Comparison of ENCODE assay signal across 1 cellular context in genomic region chr20:59010321-59010994, GRCh38.
TF ChIP-seq lines count a peak whose summit lies in the region.

No MANE protein-coding gene starts in this region.

TF ChIP-seq in HepG2, 621 proteins besides CTCF, POLR2A, EP300 and RAD21 (continued from another document and continues in another):
- no peak for TF ChIP-seq PRDM4 (CRISPR knock-in tag; IDR thresholded peaks at IDR 0.05; ENCODE audit: borderline replicate concordance)
- no peak for TF ChIP-seq ZNF770 (CRISPR knock-in tag; IDR thresholded peaks at IDR 0.05)
- TF ChIP-seq AHR (CRISPR knock-in tag; IDR thresholded peaks at IDR 0.05): no peak
- TF ChIP-seq REPIN1 (CRISPR knock-in tag; IDR thresholded peaks at IDR 0.05; ENCODE audit: borderline replicate concordance, low read depth): no peak
- TF ChIP-seq GATAD1 (CRISPR knock-in tag; IDR thresholded peaks at IDR 0.05): 0 out of 2 replicates have a peak, but pooled peaks have one; percentile 17
- TF ChIP-seq ZNF562 (CRISPR knock-in tag; IDR thresholded peaks at IDR 0.05; ENCODE audit: borderline replicate concordance): no peak
- no peak for TF ChIP-seq MIER2 (CRISPR knock-in tag; IDR thresholded peaks at IDR 0.05)
- no peak for TF ChIP-seq PLRG1 (conservative IDR thresholded peaks at IDR 0.05)
- no peak for TF ChIP-seq TOPORS (CRISPR knock-in tag; IDR thresholded peaks at IDR 0.05)
- TF ChIP-seq KDM6A (CRISPR knock-in tag; IDR thresholded peaks at IDR 0.05; ENCODE audit: low read depth): no peak
- TF ChIP-seq KDM4B (CRISPR knock-in tag; IDR thresholded peaks at IDR 0.05): no peak
- TF ChIP-seq FOXO1 (CRISPR knock-in tag; IDR thresholded peaks at IDR 0.05): peak; percentile 27; the same call in 1 of the 2 replicates
- TF ChIP-seq TARDBP (CRISPR knock-in tag; IDR thresholded peaks at IDR 0.05): peak; percentile 44; the same call in 1 of the 2 replicates
- no peak for TF ChIP-seq ATF2 (CRISPR knock-in tag; IDR thresholded peaks at IDR 0.05)
- no peak for TF ChIP-seq SRSF4 (IDR thresholded peaks at IDR 0.05; ENCODE audit: low read depth, low read length, poor library complexity, severe bottlenecking)
- peak; percentile 52; the same call in 1 of the 2 replicates for TF ChIP-seq ZNF337 (CRISPR knock-in tag; IDR thresholded peaks at IDR 0.05; ENCODE audit: borderline replicate concordance, low read depth)
- no peak for TF ChIP-seq ZNF749 (CRISPR knock-in tag; IDR thresholded peaks at IDR 0.05; ENCODE audit: borderline replicate concordance)
- no peak for TF ChIP-seq FOXP4 (CRISPR knock-in tag; IDR thresholded peaks at IDR 0.05)
- TF ChIP-seq MNT (IDR thresholded peaks at IDR 0.05): no peak
- no peak for TF ChIP-seq FLYWCH1 (CRISPR knock-in tag; IDR thresholded peaks at IDR 0.05)
- TF ChIP-seq HOXA9 (CRISPR knock-in tag; IDR thresholded peaks at IDR 0.05; ENCODE audit: borderline replicate concordance): no peak
- TF ChIP-seq STAT5B (CRISPR knock-in tag; IDR thresholded peaks at IDR 0.05): no peak
- peak; percentile 96 for TF ChIP-seq ZNF362 (CRISPR knock-in tag; IDR thresholded peaks at IDR 0.05; ENCODE audit: borderline replicate concordance)
- TF ChIP-seq MZF1 (CRISPR knock-in tag; IDR thresholded peaks at IDR 0.05; ENCODE audit: borderline replicate concordance): no peak
- no peak for TF ChIP-seq ZNF326 (CRISPR knock-in tag; IDR thresholded peaks at IDR 0.05; ENCODE audit: borderline replicate concordance)
- no peak for TF ChIP-seq ZMAT5 (CRISPR knock-in tag; IDR thresholded peaks at IDR 0.05; ENCODE audit: borderline replicate concordance, low read depth)
- TF ChIP-seq PAX8 (CRISPR knock-in tag; IDR thresholded peaks at IDR 0.05; ENCODE audit: borderline replicate concordance): no peak
- TF ChIP-seq ZNF678 (CRISPR knock-in tag; IDR thresholded peaks at IDR 0.05): no peak
- TF ChIP-seq ZSCAN25 (CRISPR knock-in tag; IDR thresholded peaks at IDR 0.05): peak; percentile 49; the same call in 1 of the 2 replicates
- no peak for TF ChIP-seq ISX (CRISPR knock-in tag; conservative IDR thresholded peaks at IDR 0.05)
- no peak for TF ChIP-seq ZNF121 (CRISPR knock-in tag; IDR thresholded peaks at IDR 0.05)
- TF ChIP-seq, protein P1, sequence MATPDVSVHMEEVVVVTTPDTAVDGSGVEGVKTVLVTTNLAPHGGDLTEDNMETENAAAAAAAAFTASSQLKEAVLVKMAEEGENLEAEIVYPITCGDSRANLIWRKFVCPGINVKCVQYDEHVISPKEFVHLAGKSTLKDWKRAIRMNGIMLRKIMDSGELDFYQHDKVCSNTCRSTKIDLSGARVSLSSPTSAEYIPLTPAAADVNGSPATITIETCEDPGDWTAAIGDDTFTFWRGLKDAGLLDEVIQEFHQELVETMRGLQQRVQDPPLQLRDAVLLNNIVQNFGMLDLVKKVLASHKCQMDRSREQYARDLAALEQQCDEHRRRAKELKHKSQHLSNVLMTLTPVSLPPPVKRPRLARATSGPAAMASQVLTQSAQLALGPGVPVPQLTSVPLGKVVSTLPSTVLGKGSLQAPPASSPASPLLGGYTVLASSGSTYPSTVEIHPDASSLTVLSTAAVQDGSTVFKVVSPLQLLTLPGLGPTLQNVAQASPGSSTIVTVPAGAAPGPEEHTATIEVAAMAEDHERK (CRISPR knock-in tag; IDR thresholded peaks at IDR 0.05; ENCODE audit: low read depth): no peak
- no peak for TF ChIP-seq HMGA1 (CRISPR knock-in tag; conservative IDR thresholded peaks at IDR 0.05)
- no peak for TF ChIP-seq ZNF646 (CRISPR knock-in tag; IDR thresholded peaks at IDR 0.05)
- no peak for TF ChIP-seq NFATC3 (CRISPR knock-in tag; IDR thresholded peaks at IDR 0.05)
- TF ChIP-seq, protein P2, sequence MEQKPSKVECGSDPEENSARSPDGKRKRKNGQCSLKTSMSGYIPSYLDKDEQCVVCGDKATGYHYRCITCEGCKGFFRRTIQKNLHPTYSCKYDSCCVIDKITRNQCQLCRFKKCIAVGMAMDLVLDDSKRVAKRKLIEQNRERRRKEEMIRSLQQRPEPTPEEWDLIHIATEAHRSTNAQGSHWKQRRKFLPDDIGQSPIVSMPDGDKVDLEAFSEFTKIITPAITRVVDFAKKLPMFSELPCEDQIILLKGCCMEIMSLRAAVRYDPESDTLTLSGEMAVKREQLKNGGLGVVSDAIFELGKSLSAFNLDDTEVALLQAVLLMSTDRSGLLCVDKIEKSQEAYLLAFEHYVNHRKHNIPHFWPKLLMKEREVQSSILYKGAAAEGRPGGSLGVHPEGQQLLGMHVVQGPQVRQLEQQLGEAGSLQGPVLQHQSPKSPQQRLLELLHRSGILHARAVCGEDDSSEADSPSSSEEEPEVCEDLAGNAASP (CRISPR knock-in tag; IDR thresholded peaks at IDR 0.05; ENCODE audit: borderline replicate concordance): no peak
- TF ChIP-seq THAP11 (CRISPR knock-in tag; IDR thresholded peaks at IDR 0.05): peak; percentile 34; the same call in 1 of the 2 replicates
- no peak for TF ChIP-seq CBX5 (CRISPR knock-in tag; IDR thresholded peaks at IDR 0.05; ENCODE audit: borderline replicate concordance)
- no peak for TF ChIP-seq MBNL3 (CRISPR knock-in tag; conservative IDR thresholded peaks at IDR 0.05)
- TF ChIP-seq YY1 (IDR thresholded peaks at IDR 0.05; ENCODE audit: insufficient read depth, insufficient replicate concordance, low read depth, low read length): no peak
- peak; percentile 50 for TF ChIP-seq XRCC5 (optimal IDR thresholded peaks at IDR 0.05; ENCODE audit: low read length)
- no peak for TF ChIP-seq ZNF34 (CRISPR knock-in tag; IDR thresholded peaks at IDR 0.05; ENCODE audit: borderline replicate concordance)
- TF ChIP-seq BORCS8-MEF2B (CRISPR knock-in tag; IDR thresholded peaks at IDR 0.05): no peak
